18 cellular contexts compared by ENCODE assay signal in the genomic region with DNA sequence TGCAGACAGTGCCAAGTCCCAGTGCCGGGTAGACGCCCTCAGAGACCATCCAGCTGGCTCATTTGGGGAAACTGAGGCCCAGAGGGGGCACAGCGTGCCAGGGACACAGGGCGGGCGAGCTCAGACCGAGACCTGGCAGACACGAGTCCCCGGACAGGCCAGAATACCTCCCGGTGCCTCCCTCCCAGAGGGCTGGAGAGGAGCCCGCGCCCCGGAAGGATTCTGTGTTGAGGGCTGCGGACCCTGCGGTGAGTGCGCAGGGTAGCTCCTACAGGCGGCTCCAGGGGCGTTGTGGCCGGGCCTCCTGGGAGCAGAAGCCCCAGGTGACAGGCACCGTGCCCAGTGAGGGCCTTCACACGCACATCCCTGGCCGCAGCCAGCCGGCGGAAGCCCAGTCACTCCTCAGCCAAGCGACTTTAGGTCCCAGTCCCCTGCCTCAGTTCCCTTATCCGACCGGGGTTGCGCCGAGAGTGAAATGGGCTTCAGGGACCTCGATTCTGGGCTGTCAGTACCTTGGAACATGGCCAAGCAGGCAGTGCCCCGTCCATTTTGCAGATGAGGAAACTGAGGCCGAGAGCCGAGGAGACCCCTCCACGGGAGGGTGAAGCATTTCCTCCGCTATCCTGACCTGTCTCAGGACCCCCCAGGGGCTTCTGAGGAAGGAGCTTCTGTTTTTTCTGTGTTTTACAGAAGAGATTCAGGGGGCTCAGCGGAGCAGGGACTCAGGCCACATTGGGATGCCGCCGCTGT.
DNase-seq lines count a peak whose midpoint lies in the region; ATAC-seq, FAIRE-seq and TF ChIP-seq lines count a peak whose summit lies in the region.
"Had no signal": no experiment of that assay in that cellular context is flagged by ENCODE, and none has a peak within 500 bp of the region (broad histone marks: within the 10 kb centered on the region; RNA-seq: fewer than 3 reads in every experiment).

No MANE protein-coding gene starts in this region.

- POLR2A ChIA-PET in SK-N-SH (lab: Yijun Ruan, JAX) (interaction anchor here (1.8 kb wide), 1 partner anchor 11 kb away, joined by 4 read pairs; no protein-coding TSS in a partner anchor), K562 (lab: Yijun Ruan, JAX) (no interaction called here)
- POLR2A ChIA-PET in activated CD4-positive, alpha-beta T cell treated with anti-CD3 and anti-CD28 coated beads, Interleukin-2, amount 10 ng/mL, durations not matched to agents 7 days and 5 days (lab: Charles Lee) = no interaction called here

- no peaks in the 10 kb centered on the region for H3K9me2 ChIP-seq in SK-N-SH
- no peaks in the 10 kb centered on the region for H3K9me2 ChIP-seq in Loucy (replicated peaks; ENCODE audit: low read depth, low read length)

- CTCF ChIA-PET in SK-N-SH (lab: Yijun Ruan, JAX) = interaction anchor here (0.8 to 1.8 kb wide), 6 partner anchors 10 to 79 kb away, joined by 3 to 6 read pairs (median 3); no protein-coding TSS in a partner anchor
- CTCF ChIA-PET in K562 (lab: Yijun Ruan, JAX; ENCODE audit: low intra/inter-chr PET ratio) = no interaction called here
- CTCF ChIA-PET in activated CD4-positive, alpha-beta T cell treated with anti-CD3 and anti-CD28 coated beads, Interleukin-2, amount 10 ng/mL, durations not matched to agents 7 days and 5 days (lab: Charles Lee) = interaction anchor here (0.6 to 1.4 kb wide), 3 partner anchors 8 to 312 kb away, joined by 3 to 5 read pairs (median 4); no protein-coding TSS in a partner anchor

- no peaks in the 10 kb centered on the region for H3K36me3 Mint-ChIP-seq in activated T-helper 1 cell treated with anti-CD3 and anti-CD28 coated beads, Interleukin-12 subunit alpha, Interleukin-12 subunit beta, Interleukin-2, Interleukin-4 antibody, amounts not matched to agents 30 ng/mL and 10 ng/mL and 1 ng/mL, durations not matched to agents 14 hours and 24 hours and 36 hours (ENCODE audit: low read depth)
- no peaks in the 10 kb centered on the region for H3K36me3 Mint-ChIP-seq in activated CD4-positive, alpha-beta T cell treated with anti-CD3 and anti-CD28 coated beads, Interleukin-2, amount 10 ng/mL, durations not matched to agents 7 days and 5 days (ENCODE audit: low read depth)
- H3K36me3 Mint-ChIP-seq: T-cell had no signal

- H3K4me1 ChIP-seq in SK-N-SH (ENCODE audit: control insufficient read depth in 1 of 2, insufficient read depth in 2 of 2, low read depth in 1 of 2, low read length in 1 of 2) (peaks cover 0 to 44% of the 10 kb centered on the region in 2 experiments; a peak in 1 of 4 replicates), BLaER1 (peaks cover 66% of the 10 kb centered on the region), Loucy (ENCODE audit: insufficient read depth, low read length, poor library complexity, severe bottlenecking) (no peaks in the 10 kb centered on the region), K562 (replicated peaks in 1 of 2; ENCODE audit: control insufficient read depth in 2 of 2, insufficient read depth in 2 of 2, low read length in 2 of 2) (peaks cover 9 to 89% of the 10 kb centered on the region in 2 experiments; a peak in 3 of 5 replicates)
- peaks cover 21% of the 10 kb centered on the region for H3K4me1 ChIP-seq in effector memory CD4-positive, alpha-beta T cell (ENCODE audit: control insufficient read depth, insufficient read depth, low read length, poor library complexity, severe bottlenecking)
- H3K4me1 ChIP-seq: A549 had no signal

- TF ChIP-seq RAD21 in SK-N-SH (IDR thresholded peaks at IDR 0.05; ENCODE audit: low read length) (no peak), K562 (CRISPR knock-in tag; conservative IDR thresholded peaks at IDR 0.05 in 1 of 2, IDR thresholded peaks at IDR 0.05 in 1 of 2) (no peak)

- H3K27ac ChIP-seq in SK-N-SH (ENCODE audit: low read depth in 2 of 2, low read length in 1 of 2) = peak overlapping the region in 1 of 2 experiments; percentile 67; a peak in 2 of 4 replicates
- no peak overlapping the region for H3K27ac ChIP-seq in BLaER1
- H3K27ac ChIP-seq in K562 (ENCODE audit: extremely low read depth, low read depth, low read length) = no peak overlapping the region; the same call in 2 of the 3 replicates
- no peak overlapping the region for H3K27ac ChIP-seq in effector memory CD4-positive, alpha-beta T cell (ENCODE audit: insufficient read depth, low read length, poor library complexity, severe bottlenecking)
- H3K27ac ChIP-seq: A549 had no signal

- H3K27me3 ChIP-seq in SK-N-SH (ENCODE audit: insufficient read depth) (0 out of 2 replicates have a peak, but pooled peaks cover 11% of the 10 kb centered on the region), BLaER1 (peaks cover 24% of the 10 kb centered on the region), Loucy (ENCODE audit: insufficient read depth, low read length, poor library complexity, severe bottlenecking) (no peaks in the 10 kb centered on the region), K562 (ENCODE audit: control insufficient read depth in 2 of 2, insufficient read depth in 2 of 2, low read length in 2 of 2) (peaks cover 2 to 8% of the 10 kb centered on the region in 2 experiments; a peak in 2 of 5 replicates)
- no peaks in the 10 kb centered on the region for H3K27me3 ChIP-seq in effector memory CD4-positive, alpha-beta T cell (replicated peaks; ENCODE audit: control insufficient read depth, insufficient read depth, low read length, poor library complexity, severe bottlenecking)

- in situ Hi-C loops in K562 (cut with MboI) = no loop called here

- ATAC-seq in SK-N-SH treated with all-trans-retinoic acid at 6 μM for 48 hours (no peak; the same call in 2 of the 3 replicates), K562 (no peak)

- H3K36me3 ChIP-seq in SK-N-SH (replicated peaks in 1 of 2; ENCODE audit: control insufficient read depth in 1 of 2, insufficient read depth in 2 of 2, low read length in 1 of 2) = no peaks in the 10 kb centered on the region
- peaks cover 17% of the 10 kb centered on the region; the same call in 1 of the 2 replicates for H3K36me3 ChIP-seq in BLaER1
- no peaks in the 10 kb centered on the region for H3K36me3 ChIP-seq in Loucy (ENCODE audit: insufficient read depth, low read length)
- peaks cover 16% of the 10 kb centered on the region; the same call in 1 of the 3 replicates for H3K36me3 ChIP-seq in K562 (ENCODE audit: control insufficient read depth, insufficient read depth, low read length)
- no peaks in the 10 kb centered on the region for H3K36me3 ChIP-seq in effector memory CD4-positive, alpha-beta T cell (ENCODE audit: control insufficient read depth, insufficient read depth, low read length)

- no peaks in the 10 kb centered on the region for H4K20me1 ChIP-seq in SK-N-SH (ENCODE audit: insufficient read depth)
- peaks cover 41% of the 10 kb centered on the region for H4K20me1 ChIP-seq in BLaER1
- H4K20me1 ChIP-seq in Loucy (ENCODE audit: insufficient read depth, low read length, poor library complexity, severe bottlenecking) = no peaks in the 10 kb centered on the region
- H4K20me1 ChIP-seq in K562 (replicated peaks; ENCODE audit: control insufficient read depth, insufficient read depth, low read length) = no peaks in the 10 kb centered on the region

- no peak for FAIRE-seq in K562 (lab: Jason Lieb, UNC)
- FAIRE-seq: A549 had no signal

- no peaks in the 10 kb centered on the region for H3K4me1 Mint-ChIP-seq in activated T-helper 1 cell treated with anti-CD3 and anti-CD28 coated beads, Interleukin-12 subunit alpha, Interleukin-12 subunit beta, Interleukin-2, Interleukin-4 antibody, amounts not matched to agents 30 ng/mL and 10 ng/mL and 1 ng/mL, durations not matched to agents 14 hours and 24 hours and 36 hours (ENCODE audit: low read depth)
- peaks cover 20% of the 10 kb centered on the region for H3K4me1 Mint-ChIP-seq in activated CD4-positive, alpha-beta T cell treated with anti-CD3 and anti-CD28 coated beads, Interleukin-2, amount 10 ng/mL, durations not matched to agents 7 days and 5 days

- intact Hi-C loops in K562 (cut with micrococcal nuclease) = no loop called here
- intact Hi-C loops in activated T-helper 1 cell treated with anti-CD3 and anti-CD28 coated beads, Interleukin-12 subunit alpha, Interleukin-12 subunit beta, Interleukin-2, Interleukin-4 antibody, amounts not matched to agents 30 ng/mL and 10 ng/mL and 1 ng/mL, durations not matched to agents 14 hours and 24 hours and 36 hours (cut with micrococcal nuclease) = no loop called here

- no TSS peak for BruUV-seq in K562 (replicated peaks; lab: Mats Ljungman, UMichigan)

- WGBS in SK-N-SH (ENCODE audit: low lambda C conversion rate) = 55% methylated on average over 17 of the region's 37 CpGs
- WGBS in K562 (ENCODE audit: insufficient coverage, low coverage, missing lambda C conversion rate) = 80% methylated on average over 25 of the region's 37 CpGs

- DNase-seq in SK-N-SH = peak; percentile 66
- DNase-seq in K562 (ENCODE audit: extremely low read depth in 1 of 4, low spot score in 3 of 4) = no peak
- no peak for DNase-seq in effector memory CD4-positive, alpha-beta T cell
- DNase-seq in activated T-helper 1 cell treated with anti-CD3 and anti-CD28 coated beads, Interleukin-12 subunit alpha, Interleukin-12 subunit beta, Interleukin-2, Interleukin-4 antibody, amounts not matched to agents 30 ng/mL and 10 ng/mL and 1 ng/mL, durations not matched to agents 14 hours and 24 hours and 36 hours (ENCODE audit: low spot score) = no peak
- DNase-seq in activated CD4-positive, alpha-beta T cell treated with anti-CD3 and anti-CD28 coated beads, Interleukin-2, amount 10 ng/mL, durations not matched to agents 7 days and 5 days = no peak
- DNase-seq: DMS153, MM.1S, NCI-H1105, NCI-H226, NCI-H524 treated with DMSO at 0.1 percent for 48 hours, SIG-M5 had no signal

- no peak overlapping the region for H3K27ac Mint-ChIP-seq in activated T-helper 1 cell treated with anti-CD3 and anti-CD28 coated beads, Interleukin-12 subunit alpha, Interleukin-12 subunit beta, Interleukin-2, Interleukin-4 antibody, amounts not matched to agents 30 ng/mL and 10 ng/mL and 1 ng/mL, durations not matched to agents 14 hours and 24 hours and 36 hours
- H3K27ac Mint-ChIP-seq in activated CD4-positive, alpha-beta T cell treated with anti-CD3 and anti-CD28 coated beads, Interleukin-2, amount 10 ng/mL, durations not matched to agents 7 days and 5 days = no peak overlapping the region
- H3K27ac Mint-ChIP-seq: B cell; CD4-positive, alpha-beta T cell; T-cell had no signal

- peaks cover 2% of the 10 kb centered on the region for H3K27me3 Mint-ChIP-seq in activated T-helper 1 cell treated with anti-CD3 and anti-CD28 coated beads, Interleukin-12 subunit alpha, Interleukin-12 subunit beta, Interleukin-2, Interleukin-4 antibody, amounts not matched to agents 30 ng/mL and 10 ng/mL and 1 ng/mL, durations not matched to agents 14 hours and 24 hours and 36 hours (ENCODE audit: insufficient read depth)
- H3K27me3 Mint-ChIP-seq in activated CD4-positive, alpha-beta T cell treated with anti-CD3 and anti-CD28 coated beads, Interleukin-2, amount 10 ng/mL, durations not matched to agents 7 days and 5 days = no peaks in the 10 kb centered on the region

- TF ChIP-seq EP300 in SK-N-SH (IDR thresholded peaks at IDR 0.05; ENCODE audit: borderline replicate concordance in 1 of 2, low read depth in 1 of 2, low read length in 1 of 2) = no peak
- no peak for TF ChIP-seq EP300 in K562 (IDR thresholded peaks at IDR 0.05; ENCODE audit: low read length)

- H3K79me2 ChIP-seq in SK-N-SH (ENCODE audit: insufficient read depth) = no peaks in the 10 kb centered on the region
- H3K79me2 ChIP-seq in Loucy (ENCODE audit: insufficient read depth, low read length) = no peaks in the 10 kb centered on the region
- H3K79me2 ChIP-seq in K562 (ENCODE audit: control insufficient read depth, insufficient read depth, low read length) = peaks cover 11% of the 10 kb centered on the region

- H3K9me1 ChIP-seq in K562 (ENCODE audit: control insufficient read depth, insufficient read depth, low read length) = no peaks in the 10 kb centered on the region

- H3K9ac ChIP-seq in SK-N-SH (no peak overlapping the region), BLaER1 (no peak overlapping the region), Loucy (ENCODE audit: low read depth, low read length, poor library complexity, severe bottlenecking) (no peak overlapping the region), K562 (ENCODE audit: insufficient read depth in 1 of 2, low read depth in 2 of 2, low read length in 2 of 2) (peak overlapping the region in 1 of 2 experiments; percentile 83; a peak in 2 of 4 replicates)

- H3K4me3 ChIP-seq in SK-N-SH (ENCODE audit: low read depth in 2 of 2, low read length in 1 of 2) = no peak overlapping the region
- no peak overlapping the region for H3K4me3 ChIP-seq in BLaER1
- no peak overlapping the region for H3K4me3 ChIP-seq in Loucy (ENCODE audit: low read length, poor library complexity, severe bottlenecking)
- no peak overlapping the region for H3K4me3 ChIP-seq in K562
- H3K4me3 ChIP-seq in effector memory CD4-positive, alpha-beta T cell (ENCODE audit: insufficient read depth, low read depth, low read length, poor library complexity, severe bottlenecking) = no peak overlapping the region
- H3K4me3 ChIP-seq: A549 had no signal

- TF ChIP-seq POLR2A in K562 (conservative IDR thresholded peaks at IDR 0.05) = no peak

- no peaks in the 10 kb centered on the region for H3K9me3 Mint-ChIP-seq in activated T-helper 1 cell treated with anti-CD3 and anti-CD28 coated beads, Interleukin-12 subunit alpha, Interleukin-12 subunit beta, Interleukin-2, Interleukin-4 antibody, amounts not matched to agents 30 ng/mL and 10 ng/mL and 1 ng/mL, durations not matched to agents 14 hours and 24 hours and 36 hours
- H3K9me3 Mint-ChIP-seq in activated CD4-positive, alpha-beta T cell treated with anti-CD3 and anti-CD28 coated beads, Interleukin-2, amount 10 ng/mL, durations not matched to agents 7 days and 5 days = no peaks in the 10 kb centered on the region
- H3K9me3 Mint-ChIP-seq: CD4-positive, alpha-beta T cell; T-cell had no signal

- no peak for TF ChIP-seq CTCF in SK-N-SH (IDR thresholded peaks at IDR 0.05)
- TF ChIP-seq CTCF in Loucy (conservative IDR thresholded peaks at IDR 0.05; ENCODE audit: low read length) = no peak
- no peak for TF ChIP-seq CTCF in K562 (IDR thresholded peaks at IDR 0.05 in 2 of 3, conservative IDR thresholded peaks at IDR 0.05 in 1 of 3; ENCODE audit: insufficient read depth in 2 of 3, low read depth in 1 of 3, low read length in 3 of 3)

- H2AFZ ChIP-seq in SK-N-SH (ENCODE audit: low read depth) (no peak overlapping the region), Loucy (ENCODE audit: low read length) (no peak overlapping the region), K562 (ENCODE audit: low read depth, low read length) (peak overlapping the region; percentile 87; the same call in 1 of the 2 replicates)

- no peak overlapping the region for H3K4me3 Mint-ChIP-seq in activated T-helper 1 cell treated with anti-CD3 and anti-CD28 coated beads, Interleukin-12 subunit alpha, Interleukin-12 subunit beta, Interleukin-2, Interleukin-4 antibody, amounts not matched to agents 30 ng/mL and 10 ng/mL and 1 ng/mL, durations not matched to agents 14 hours and 24 hours and 36 hours
- H3K4me3 Mint-ChIP-seq in activated CD4-positive, alpha-beta T cell treated with anti-CD3 and anti-CD28 coated beads, Interleukin-2, amount 10 ng/mL, durations not matched to agents 7 days and 5 days = no peak overlapping the region

- H3K4me2 ChIP-seq in SK-N-SH = no peak overlapping the region
- H3K4me2 ChIP-seq in BLaER1 = peak overlapping the region; percentile 75
- peak overlapping the region; percentile 63 for H3K4me2 ChIP-seq in Loucy (ENCODE audit: low read depth, low read length, poor library complexity, severe bottlenecking)
- H3K4me2 ChIP-seq in K562 (ENCODE audit: insufficient read depth, low read length) = peak overlapping the region; percentile 92

- H3K9me3 ChIP-seq in SK-N-SH (no peaks in the 10 kb centered on the region), BLaER1 (no peaks in the 10 kb centered on the region), Loucy (ENCODE audit: insufficient read depth, low read depth, low read length) (no peaks in the 10 kb centered on the region), K562 (replicated peaks; ENCODE audit: control insufficient read depth, insufficient read depth, low read depth, low read length) (no peaks in the 10 kb centered on the region)
- no peaks in the 10 kb centered on the region for H3K9me3 ChIP-seq in effector memory CD4-positive, alpha-beta T cell (ENCODE audit: control insufficient read depth, low read length)
- H3K9me3 ChIP-seq: A549 had no signal

- H3F3A ChIP-seq in SK-N-SH (replicated peaks; ENCODE audit: insufficient read depth) = no peaks in the 10 kb centered on the region
- no peaks in the 10 kb centered on the region for H3F3A ChIP-seq in Loucy (ENCODE audit: low read depth)
